8 cellular contexts compared by ENCODE assay signal in genomic region chr1:183804916-183805734, GRCh38. TPM values are rescaled to one million over a fixed set of nuclear protein-coding genes. Genes with fewer than 3 reads are reported as not detected.
A peak's percentile ranks its signal among the peaks of the same experiment; 100 is the strongest.
DNase-seq lines count a peak whose midpoint lies in the region; ATAC-seq and TF ChIP-seq lines count a peak whose summit lies in the region.

Gene RGL1, plus strand, starts transcription at chr1:183805120. Its CDS starts 178 bp downstream, at chr1:183805298.

- peaks cover 3% of the 10 kb centered on the region for H3K27me3 Mint-ChIP-seq in activated T-helper 1 cell treated with anti-CD3 and anti-CD28 coated beads, Interleukin-12 subunit alpha, Interleukin-12 subunit beta, Interleukin-2, Interleukin-4 antibody, amounts not matched to agents 30 ng/mL and 10 ng/mL and 1 ng/mL, durations not matched to agents 14 hours and 24 hours and 36 hours (ENCODE audit: insufficient read depth)

- H3K9me3 Mint-ChIP-seq in activated T-helper 1 cell treated with anti-CD3 and anti-CD28 coated beads, Interleukin-12 subunit alpha, Interleukin-12 subunit beta, Interleukin-2, Interleukin-4 antibody, amounts not matched to agents 30 ng/mL and 10 ng/mL and 1 ng/mL, durations not matched to agents 14 hours and 24 hours and 36 hours: peaks cover 23% of the 10 kb centered on the region

- H3K4me1 Mint-ChIP-seq in activated T-helper 1 cell treated with anti-CD3 and anti-CD28 coated beads, Interleukin-12 subunit alpha, Interleukin-12 subunit beta, Interleukin-2, Interleukin-4 antibody, amounts not matched to agents 30 ng/mL and 10 ng/mL and 1 ng/mL, durations not matched to agents 14 hours and 24 hours and 36 hours (ENCODE audit: low read depth): peaks cover 34% of the 10 kb centered on the region

- no peaks in the 10 kb centered on the region for H3K36me3 ChIP-seq in testis (ENCODE audit: low read depth, missing control alignments)

- H3K9me3 ChIP-seq in testis: no peaks in the 10 kb centered on the region

- peak within 1 kb of the TSS; percentile 94 to 95 for H3K27ac ChIP-seq in testis

- DNase-seq in SIG-M5 treated with dmso at 0.1 percent for 504 hours (lab: John Stamatoyannopoulos, UW; ENCODE audit: unreplicated experiment): peak; percentile 61
- DNase-seq in SIG-M5 (lab: John Stamatoyannopoulos, UW): no peak
- peak; percentile 68 for DNase-seq in NCI-H2227 treated with DMSO at 0.1 percent for 48 hours (lab: John Stamatoyannopoulos, UW)
- peak; percentile 22 for DNase-seq in activated T-helper 1 cell treated with anti-CD3 and anti-CD28 coated beads, Interleukin-12 subunit alpha, Interleukin-12 subunit beta, Interleukin-2, Interleukin-4 antibody, amounts not matched to agents 30 ng/mL and 10 ng/mL and 1 ng/mL, durations not matched to agents 14 hours and 24 hours and 36 hours (ENCODE audit: low spot score)
- DNase-seq in fibroblast of peridontal ligament (ENCODE audit: extremely low read depth): peak; percentile 79
- DNase-seq in myocyte (ENCODE audit: low read depth): peak; percentile 73
- peak; percentile 87 for DNase-seq in testis

- no peak for TF ChIP-seq CTCF in testis (IDR thresholded peaks at IDR 0.05)

- peak; percentile 60 for TF ChIP-seq POLR2A in testis (IDR thresholded peaks at IDR 0.05)

- peak within 1 kb of the TSS; percentile 83 for H3K4me3 Mint-ChIP-seq in activated T-helper 1 cell treated with anti-CD3 and anti-CD28 coated beads, Interleukin-12 subunit alpha, Interleukin-12 subunit beta, Interleukin-2, Interleukin-4 antibody, amounts not matched to agents 30 ng/mL and 10 ng/mL and 1 ng/mL, durations not matched to agents 14 hours and 24 hours and 36 hours

- no peaks in the 10 kb centered on the region for H3K27me3 ChIP-seq in testis

- H3K36me3 Mint-ChIP-seq in activated T-helper 1 cell treated with anti-CD3 and anti-CD28 coated beads, Interleukin-12 subunit alpha, Interleukin-12 subunit beta, Interleukin-2, Interleukin-4 antibody, amounts not matched to agents 30 ng/mL and 10 ng/mL and 1 ng/mL, durations not matched to agents 14 hours and 24 hours and 36 hours (ENCODE audit: low read depth): peaks cover 5% of the 10 kb centered on the region

- 0% methylated on average over 40 to 56 of the region's 56 CpGs for WGBS in testis, 2 donors

- H3K4me1 ChIP-seq in testis: peaks cover 13% of the 10 kb centered on the region

- intact Hi-C loops in activated T-helper 1 cell treated with anti-CD3 and anti-CD28 coated beads, Interleukin-12 subunit alpha, Interleukin-12 subunit beta, Interleukin-2, Interleukin-4 antibody, amounts not matched to agents 30 ng/mL and 10 ng/mL and 1 ng/mL, durations not matched to agents 14 hours and 24 hours and 36 hours (cut with micrococcal nuclease): loop anchor here (1.0 to 5.0 kb wide), 2 partner anchors 37 to 112 kb away; no protein-coding TSS in a partner anchor
- intact Hi-C loops in testis (cut with DNase I; ENCODE audit: low total_unique reads): no loop called here

- ATAC-seq in HG02678 (IDR thresholded peaks at IDR 0.05; ENCODE audit: unreplicated experiment): peak; percentile 63

- H3K27ac Mint-ChIP-seq in activated T-helper 1 cell treated with anti-CD3 and anti-CD28 coated beads, Interleukin-12 subunit alpha, Interleukin-12 subunit beta, Interleukin-2, Interleukin-4 antibody, amounts not matched to agents 30 ng/mL and 10 ng/mL and 1 ng/mL, durations not matched to agents 14 hours and 24 hours and 36 hours: peak within 1 kb of the TSS; percentile 6

- peak within 1 kb of the TSS; percentile 74 to 88 for H3K4me3 ChIP-seq in testis

RNA-seq across cellular contexts. Expression of gene RGL1, which starts in this region (rescaled TPM):
- 2.7 and 2.8 TPM in 2 replicates for total RNA-seq in activated T-helper 1 cell treated with anti-CD3 and anti-CD28 coated beads, Interleukin-12 subunit alpha, Interleukin-12 subunit beta, Interleukin-2, Interleukin-4 antibody, amounts not matched to agents 30 ng/mL and 10 ng/mL and 1 ng/mL, durations not matched to agents 14 hours and 24 hours and 36 hours
- 5.4 and 6.3 TPM in 2 replicates for total RNA-seq in myocyte
- polyA plus RNA-seq in myocyte (2012): 6.1 TPM
- 10 to 100 TPM; 41.5 to 58.2 TPM for total RNA-seq in testis
- 34.3 TPM for polyA plus RNA-seq in testis (ENCODE audit: insufficient read depth, low read depth, low replicate concordance)
